Comparison of ENCODE assay signal across 8 cellular contexts in the genomic region with DNA sequence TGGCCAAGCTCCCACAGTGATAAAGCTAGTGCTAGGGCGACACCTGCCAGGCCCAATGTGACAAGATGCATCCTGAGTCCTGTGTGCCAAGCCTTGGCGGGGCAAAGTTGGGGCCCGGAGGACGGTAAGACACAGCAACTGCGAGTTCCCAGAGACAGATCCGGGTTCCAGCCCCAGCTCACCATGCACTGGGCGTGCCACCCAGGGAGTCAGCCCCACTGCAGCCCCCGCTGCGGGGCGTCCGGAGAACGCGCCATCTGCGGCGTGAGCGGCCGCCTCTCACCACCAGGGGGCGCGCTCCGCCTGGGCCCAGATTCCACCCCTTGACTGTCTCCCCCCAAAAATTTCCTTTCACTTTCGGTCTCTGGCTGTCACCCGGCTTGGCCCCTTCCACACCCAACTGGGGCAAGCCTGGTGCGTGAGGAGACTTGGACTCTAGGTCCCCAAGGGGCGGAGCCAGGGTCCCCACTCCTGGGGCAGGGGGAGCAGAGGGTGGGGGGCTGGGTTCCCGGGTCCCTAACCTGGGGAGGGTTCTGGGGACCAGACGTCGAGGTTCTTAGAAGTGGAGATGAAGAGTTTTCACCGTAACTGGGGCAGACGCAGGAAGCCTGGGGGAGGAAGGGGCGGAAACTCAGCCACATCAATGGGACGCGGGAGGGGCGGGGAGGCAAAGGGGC. TPM values are rescaled to one million over a fixed set of nuclear protein-coding genes. Genes with fewer than 3 reads are reported as not detected.
DNase-seq lines count a peak whose midpoint lies in the region; ATAC-seq and TF ChIP-seq lines count a peak whose summit lies in the region.

A gene with protein sequence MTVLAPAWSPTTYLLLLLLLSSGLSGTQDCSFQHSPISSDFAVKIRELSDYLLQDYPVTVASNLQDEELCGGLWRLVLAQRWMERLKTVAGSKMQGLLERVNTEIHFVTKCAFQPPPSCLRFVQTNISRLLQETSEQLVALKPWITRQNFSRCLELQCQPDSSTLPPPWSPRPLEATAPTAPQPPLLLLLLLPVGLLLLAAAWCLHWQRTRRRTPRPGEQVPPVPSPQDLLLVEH (plus strand): TSS at position 348 of the 677 bp plus-strand sequence. CDS start 425 bp downstream, outside the sequence.

- no peaks in the 10 kb centered on the region for H3K9me3 ChIP-seq in mucosa of descending colon

- H3K36me3 Mint-ChIP-seq in endothelial cell (ENCODE audit: low read depth, unreplicated experiment), result no peaks in the 10 kb centered on the region

- peak within 1 kb of the TSS; percentile 26 for H3K27ac Mint-ChIP-seq in endothelial cell (ENCODE audit: unreplicated experiment)

- no peaks in the 10 kb centered on the region for H3K9me3 Mint-ChIP-seq in endothelial cell (ENCODE audit: unreplicated experiment)

- no peak within 1 kb of the TSS for H3K4me3 ChIP-seq in mucosa of descending colon

- peak; percentile 84 for DNase-seq in NK-92 (lab: John Stamatoyannopoulos, UW; ENCODE audit: unreplicated experiment)
- DNase-seq in activated CD8-positive, alpha-beta memory T cell treated with anti-CD3 and anti-CD28 coated beads, Interleukin-2, amount 50 U/mL, for 1 hour (ENCODE audit: extremely low read depth), result peak; percentile 86
- peak; percentile 66 for DNase-seq in endothelial cell (ENCODE audit: low spot score)
- DNase-seq in mucosa of descending colon, result peak; percentile 81 to 87 (median 85)
- DNase-seq in stimulated activated CD8-positive, alpha-beta memory T cell treated with anti-CD3 and anti-CD28 coated beads, Interleukin-4, amount 100 ng/mL, for 4 hours (ENCODE audit: low read depth in 2 of 2, low spot score in 1 of 2), result peak; percentile 76 to 77

- peaks cover 5% of the 10 kb centered on the region for H3K4me1 Mint-ChIP-seq in endothelial cell (ENCODE audit: unreplicated experiment)

- peaks cover 10% of the 10 kb centered on the region for H3K4me1 ChIP-seq in mucosa of descending colon (ENCODE audit: low read depth)

- H3K36me3 ChIP-seq in mucosa of descending colon (ENCODE audit: low read depth), result no peaks in the 10 kb centered on the region

- peaks cover 2% of the 10 kb centered on the region for H3K27me3 Mint-ChIP-seq in endothelial cell (ENCODE audit: unreplicated experiment)

- intact Hi-C loops in mucosa of descending colon (cut with DNase I, micrococcal nuclease), result no loop called here

- TF ChIP-seq CTCF in 22Rv1 (IDR thresholded peaks at IDR 0.05) (peak; percentile 99), endothelial cell (IDR thresholded peaks at IDR 0.05; ENCODE audit: unreplicated experiment) (peak; percentile 99), mucosa of descending colon (IDR thresholded peaks at IDR 0.05) (peak; percentile 99)

- ATAC-seq in GM18498 (IDR thresholded peaks at IDR 0.05; ENCODE audit: unreplicated experiment) (peak; percentile 55), HG03280 (IDR thresholded peaks at IDR 0.05; ENCODE audit: unreplicated experiment) (peak; percentile 50), mucosa of descending colon (peak; percentile 84)

- no peak within 1 kb of the TSS for H3K27ac ChIP-seq in 22Rv1

- H3K4me3 Mint-ChIP-seq in endothelial cell (ENCODE audit: unreplicated experiment), result no peak within 1 kb of the TSS

RNA-seq across cellular contexts. Expression of the gene that starts here (rescaled TPM):
- total RNA-seq in endothelial cell (ENCODE audit: unreplicated experiment) (1.4 TPM), mucosa of descending colon (10 to 100 TPM in 1 of 3 donors, 1 to 10 TPM in 2; 3.3 to 14.8 (median 7.8) TPM)
